Comparison of ENCODE assay signal across 12 cellular contexts in the genomic region with DNA sequence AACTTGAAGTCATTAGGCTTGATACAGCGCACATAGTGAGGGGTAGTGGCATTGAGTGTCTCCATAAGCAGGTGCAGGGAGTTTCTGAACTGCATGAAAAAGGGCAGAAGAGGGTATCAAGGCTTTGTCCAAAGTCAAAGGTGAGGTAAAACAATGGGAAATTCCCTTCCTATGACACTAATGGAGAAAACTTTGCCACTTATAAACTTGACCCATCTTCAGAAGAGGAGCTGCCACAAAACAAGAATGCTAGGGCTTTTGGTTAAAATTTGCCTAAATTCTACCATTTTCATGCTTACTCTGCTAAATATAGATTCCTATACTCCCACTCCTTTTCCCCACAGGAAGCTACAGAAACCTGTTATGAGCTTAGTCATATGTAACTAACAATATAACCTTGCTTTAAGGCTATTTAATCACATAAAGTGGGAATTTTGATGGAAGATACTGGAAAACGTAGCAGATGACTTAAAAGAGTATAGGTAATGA.
A peak's percentile ranks its signal among the peaks of the same experiment; 100 is the strongest.
DNase-seq lines count a peak whose midpoint lies in the region; ATAC-seq, FAIRE-seq and TF ChIP-seq lines count a peak whose summit lies in the region.
"Had no signal": no experiment of that assay in that cellular context is flagged by ENCODE, and none has a peak within 500 bp of the region (broad histone marks: within the 10 kb centered on the region; RNA-seq: fewer than 3 reads in every experiment).

No MANE protein-coding gene starts in this region.

- POLR2A ChIA-PET in GM12878 (lab: Charles Lee): interaction anchor here (1.0 to 1.4 kb wide), 4 partner anchors 10 to 84 kb away, joined by 3 to 6 read pairs (median 4); no protein-coding TSS in a partner anchor

- TF ChIP-seq POLR2A in GM12878 (IDR thresholded peaks at IDR 0.05; ENCODE audit: low read depth, low read length): no peak

- RAD21 ChIA-PET in GM12878 (lab: Charles Lee; ENCODE audit: unreplicated experiment): interaction anchor here (0.6 to 1.9 kb wide), 7 partner anchors 13 to 347 kb away, joined by 3 to 15 read pairs (median 5); no protein-coding TSS in a partner anchor

- H3K4me2 ChIP-seq in GM12878 (ENCODE audit: control insufficient read depth, insufficient read depth): peak overlapping the region; percentile 58

- peak overlapping the region; percentile 57; the same call in 1 of the 2 replicates for H3K9ac ChIP-seq in GM12878 (ENCODE audit: control insufficient read depth, insufficient read depth, low read length)

- peaks cover 52% of the 10 kb centered on the region for H3K4me1 ChIP-seq in GM12878 (ENCODE audit: control insufficient read depth, insufficient read depth, low read length)

- H4K20me1 ChIP-seq in GM12878 (ENCODE audit: control insufficient read depth, insufficient read depth): no peaks in the 10 kb centered on the region

- SMC1A ChIA-PET in GM12878 (lab: Charles Lee; ENCODE audit: uncharacterized antibody, unreplicated experiment): interaction anchor here (0.5 to 2.9 kb wide), 14 partner anchors 10 to 363 kb away, joined by 3 to 33 read pairs (median 4); no protein-coding TSS in a partner anchor

- CTCF ChIA-PET in GM12878 (lab: Yijun Ruan, JAX): interaction anchor here (0.7 to 1.6 kb wide), 9 partner anchors 12 to 182 kb away, joined by 3 to 8 read pairs (median 4); no protein-coding TSS in a partner anchor

- intact Hi-C loops in GM12878 (cut with micrococcal nuclease; ENCODE audit: unreplicated experiment): no loop called here

- H3K27ac ChIP-seq in GM12878 (ENCODE audit: control insufficient read depth, insufficient read depth): peak overlapping the region; percentile 93

- no peaks in the 10 kb centered on the region; the same call in 1 of the 2 replicates for H3K79me2 ChIP-seq in GM12878 (ENCODE audit: control insufficient read depth, insufficient read depth, low read length)

- no peak for TF ChIP-seq CTCF in GM12865 (IDR thresholded peaks at IDR 0.05; ENCODE audit: insufficient read depth, low read depth, low read length, missing control alignments)
- TF ChIP-seq CTCF in GM12878 (IDR thresholded peaks at IDR 0.05 in 2 of 3, conservative IDR thresholded peaks at IDR 0.05 in 1 of 3; ENCODE audit: control insufficient read depth in 2 of 3, extremely low read depth in 1 of 3, insufficient read depth in 1 of 3, low read depth in 3 of 3, low read length in 3 of 3): no peak

- no peak overlapping the region for H2AFZ ChIP-seq in GM12878 (ENCODE audit: control insufficient read depth, low read depth, low read length)

- peaks cover 2 to 4% of the 10 kb centered on the region in 2 experiments; a peak in 2 of 4 replicates for H3K36me3 ChIP-seq in GM12878 (ENCODE audit: control insufficient read depth in 2 of 2, insufficient read depth in 2 of 2, low read length in 1 of 2)

- WGBS in GM12878 (ENCODE audit: insufficient coverage, insufficient replicate concordance, low lambda C conversion rate, missing lambda C conversion rate): 22% methylated on average over 2 of the region's 2 CpGs

- ATAC-seq in GM19463 (IDR thresholded peaks at IDR 0.05; ENCODE audit: unreplicated experiment) (peak; percentile 40), HG03066 (IDR thresholded peaks at IDR 0.05; ENCODE audit: low read depth, unreplicated experiment) (peak; percentile 44), GM12878 (peak; percentile 67), GM19328 (IDR thresholded peaks at IDR 0.05; ENCODE audit: unreplicated experiment) (no peak)

- TF ChIP-seq EP300 in GM12878 (IDR thresholded peaks at IDR 0.05; ENCODE audit: borderline replicate concordance in 1 of 2, control insufficient read depth in 1 of 2, low read depth in 2 of 2, low read length in 2 of 2): peak in 1 of 2 experiments; percentile 47; a peak in 2 of 4 replicates

- no peak for TF ChIP-seq RAD21 in GM12878 (IDR thresholded peaks at IDR 0.05; ENCODE audit: insufficient read depth, low read depth, low read length)

- FAIRE-seq in GM12878 (lab: Jason Lieb, UNC): peak; percentile 62

- DNase-seq in GM12865 (ENCODE audit: low read depth): peak; percentile 80
- DNase-seq in GM12878 (ENCODE audit: low read depth, low spot score): peak; percentile 88
- no peak for DNase-seq in NCI-H1092 treated with DMSO at 0.1 percent for 48 hours (lab: John Stamatoyannopoulos, UW)
- DNase-seq in 8988T: no peak
- DNase-seq in NCI-H526 treated with DMSO at 0.1 percent for 48 hours (lab: John Stamatoyannopoulos, UW): no peak
- DNase-seq: activated T-cell treated with anti-CD3 and anti-CD28 coated beads for 4 hours; effector CD8-positive, alpha-beta T cell; NCI-H510A; SW 1271 had no signal

- peak overlapping the region; percentile 46 for H3K4me3 ChIP-seq in GM12865 (ENCODE audit: low read depth, low read length)
- H3K4me3 ChIP-seq in GM12878: peak overlapping the region; percentile 23

- H3K27me3 ChIP-seq in GM12878 (replicated peaks in 1 of 2; ENCODE audit: control insufficient read depth in 2 of 2, insufficient read depth in 2 of 2, low read length in 1 of 2): no peaks in the 10 kb centered on the region

- no TSS peak for BruUV-seq in GM12878 (replicated peaks; lab: Mats Ljungman, UMichigan)

- H3K9me3 ChIP-seq in GM12878 (replicated peaks; ENCODE audit: control insufficient read depth, insufficient read depth, low read length): no peaks in the 10 kb centered on the region

- in situ Hi-C loops in GM12878 (cut with MboI): no loop called here

TF ChIP-seq in GM12878, 131 proteins besides CTCF, POLR2A, EP300 and RAD21 (continues in another document):
- TF ChIP-seq, protein P1, sequence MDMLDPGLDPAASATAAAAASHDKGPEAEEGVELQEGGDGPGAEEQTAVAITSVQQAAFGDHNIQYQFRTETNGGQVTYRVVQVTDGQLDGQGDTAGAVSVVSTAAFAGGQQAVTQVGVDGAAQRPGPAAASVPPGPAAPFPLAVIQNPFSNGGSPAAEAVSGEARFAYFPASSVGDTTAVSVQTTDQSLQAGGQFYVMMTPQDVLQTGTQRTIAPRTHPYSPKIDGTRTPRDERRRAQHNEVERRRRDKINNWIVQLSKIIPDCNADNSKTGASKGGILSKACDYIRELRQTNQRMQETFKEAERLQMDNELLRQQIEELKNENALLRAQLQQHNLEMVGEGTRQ (IDR thresholded peaks at IDR 0.05; ENCODE audit: borderline replicate concordance, low read depth, low read length): no peak
- no peak for TF ChIP-seq POLR2AphosphoS2 (IDR thresholded peaks at IDR 0.05; ENCODE audit: low read depth, low read length)
- no peak for TF ChIP-seq SREBF1 (IDR thresholded peaks at IDR 0.05; ENCODE audit: low read length)
- no peak for TF ChIP-seq ZNF687 (IDR thresholded peaks at IDR 0.05)
- no peak for TF ChIP-seq FOS (IDR thresholded peaks at IDR 0.05; ENCODE audit: borderline replicate concordance, extremely low read depth, insufficient read length)
- TF ChIP-seq IRF4 (IDR thresholded peaks at IDR 0.05; ENCODE audit: low read depth, low read length): no peak
- no peak for TF ChIP-seq HCFC1 (IDR thresholded peaks at IDR 0.05; ENCODE audit: low read length)
- peak; percentile 26; the same call in 1 of the 2 replicates for TF ChIP-seq CBFB (IDR thresholded peaks at IDR 0.05; ENCODE audit: low read depth)
- TF ChIP-seq ZNF24 (IDR thresholded peaks at IDR 0.05): no peak
- no peak for TF ChIP-seq ELK1 (IDR thresholded peaks at IDR 0.05; ENCODE audit: low read depth, low read length)
- TF ChIP-seq NR2C1 (IDR thresholded peaks at IDR 0.05): no peak; the same call in 1 of the 2 replicates
- TF ChIP-seq RFX5 (IDR thresholded peaks at IDR 0.05; ENCODE audit: low read depth, low read length): no peak
- TF ChIP-seq TBL1XR1 (IDR thresholded peaks at IDR 0.05; ENCODE audit: low read depth, low read length): peak; percentile 84
- no peak for TF ChIP-seq ZZZ3 (IDR thresholded peaks at IDR 0.05; ENCODE audit: control insufficient read depth, insufficient read length, low read depth)
- TF ChIP-seq SRF (IDR thresholded peaks at IDR 0.05; ENCODE audit: low read depth in 2 of 2, low read length in 2 of 2): no peak
- peak; percentile 87 for TF ChIP-seq RUNX3 (IDR thresholded peaks at IDR 0.05; ENCODE audit: low read length)
- TF ChIP-seq PML (IDR thresholded peaks at IDR 0.05; ENCODE audit: low read length): no peak

Comparison
In these comparisons a context has a peak if more than half of its experiments do, and no peak if none do; other contexts are left out.
1. DNase-seq: peak in GM12865 (single experiment) and GM12878 (single experiment); none in NCI-H1092 treated with DMSO at 0.1 percent for 48 hours (single experiment), 8988T (single experiment) and NCI-H526 treated with DMSO at 0.1 percent for 48 hours (single experiment).